Comparison of ENCODE assay signal across 20 cellular contexts in genomic region chr2:207403950-207404349, GRCh38.
DNase-seq lines count a peak whose midpoint lies in the region; TF ChIP-seq lines count a peak whose summit lies in the region.
"Had no signal": no experiment of that assay in that cellular context is flagged by ENCODE, and none has a peak within 500 bp of the region (broad histone marks: within the 10 kb centered on the region; RNA-seq: fewer than 3 reads in every experiment).

No MANE protein-coding gene starts in this region.

- no peak for TF ChIP-seq POLR2A in esophagus muscularis mucosa (IDR thresholded peaks at IDR 0.05; ENCODE audit: low read depth)

- intact Hi-C loops in esophagus muscularis mucosa (cut with DNase I) = no loop called here
- intact Hi-C loops in dorsolateral prefrontal cortex (cut with DNase I) = no loop called here

- H3K4me1 ChIP-seq in esophagus muscularis mucosa (peaks cover 9 to 31% (median 24%) of the 10 kb centered on the region in 4 donors), SJCRH30 (peaks cover 4% of the 10 kb centered on the region; the same call in 1 of the 2 replicates)

- TF ChIP-seq EP300 in esophagus muscularis mucosa (IDR thresholded peaks at IDR 0.05) = peak; percentile 25

- 50% methylated on average over 3 of the region's 3 CpGs for WGBS in esophagus muscularis mucosa

- TF ChIP-seq CTCF in esophagus muscularis mucosa (IDR thresholded peaks at IDR 0.05) (no peak), dorsolateral prefrontal cortex (IDR thresholded peaks at IDR 0.05 in 54 of 56, conservative IDR thresholded peaks at IDR 0.05 in 2 of 56; ENCODE audit: low read depth in 1 of 56, partially characterized antibody in 56 of 56) (no peak)

- no peaks in the 10 kb centered on the region for H3K36me3 ChIP-seq in esophagus muscularis mucosa
- H3K36me3 ChIP-seq in SJCRH30 = no peaks in the 10 kb centered on the region
- H3K36me3 ChIP-seq: neutrophil, thyroid gland had no signal

- peak; percentile 94 for DNase-seq in DMS79 treated with DMSO at 0.1 percent for 48 hours (lab: John Stamatoyannopoulos, UW)
- DNase-seq in NCI-H2029 treated with DMSO at 0.1 percent for 48 hours (lab: John Stamatoyannopoulos, UW) = peak; percentile 98
- DNase-seq in NCI-H446 treated with DMSO at 0.1 percent for 48 hours (lab: John Stamatoyannopoulos, UW) = peak; percentile 99
- DNase-seq in esophagus muscularis mucosa (ENCODE audit: extremely low spot score) = no peak
- no peak for DNase-seq in NK-92 treated with Interleukin-12 subunit alpha and Interleukin-12 subunit beta, amount 100 ng/mL, for 24 hours (lab: John Stamatoyannopoulos, UW)
- DNase-seq in dorsolateral prefrontal cortex = no peak
- DNase-seq in SJCRH30 = no peak
- DNase-seq: activated CD8-positive, alpha-beta T cell treated with anti-CD3 and anti-CD28 coated beads for 36 hours; activated effector memory CD4-positive, alpha-beta T cell treated with anti-CD3 and anti-CD28 coated beads, Interleukin-2, amount 50 U/mL, for 16 hours; activated naive CD8-positive, alpha-beta T cell treated with anti-CD3 and anti-CD28 coated beads, Interleukin-2, amount 10 ng/mL, durations not matched to agents 7 days and 5 days; activated T-cell treated with anti-CD3 and anti-CD28 coated beads for 4 hours; cerebellar nuclear complex; left cardiac atrium; mesendoderm; SHP77 treated with DMSO at 0.1 percent for 48 hours; stimulated activated naive CD8-positive, alpha-beta T cell treated with anti-CD3 and anti-CD28 coated beads, Interleukin-15, amount 100 ng/mL, for 72 hours; SW 1271; T1000; thyroid gland had no signal

- no peaks in the 10 kb centered on the region for H3K27me3 ChIP-seq in esophagus muscularis mucosa
- H3K27me3 ChIP-seq in dorsolateral prefrontal cortex = no peaks in the 10 kb centered on the region
- no peaks in the 10 kb centered on the region for H3K27me3 ChIP-seq in SJCRH30
- H3K27me3 ChIP-seq: neutrophil, thyroid gland had no signal

- H3K4me3 ChIP-seq in esophagus muscularis mucosa (no peak overlapping the region), dorsolateral prefrontal cortex (no peak overlapping the region), SJCRH30 (no peak overlapping the region)
- H3K4me3 ChIP-seq: thyroid gland had no signal

- H3K9me3 ChIP-seq in esophagus muscularis mucosa = no peaks in the 10 kb centered on the region
- H3K9me3 ChIP-seq in SJCRH30 (replicated peaks) = no peaks in the 10 kb centered on the region
- H3K9me3 ChIP-seq: neutrophil, thyroid gland had no signal

- H3K27ac ChIP-seq in esophagus muscularis mucosa (replicated peaks in 1 of 4) (peak overlapping the region in 1 of 4 donors; percentile 52), dorsolateral prefrontal cortex (no peak overlapping the region), SJCRH30 (no peak overlapping the region)
- H3K27ac ChIP-seq: neutrophil, thyroid gland had no signal

Comparison
In these comparisons a context has a peak if more than half of its experiments do, and no peak if none do; other contexts are left out.
1. DNase-seq: peak in DMS79 treated with DMSO at 0.1 percent for 48 hours (single experiment), NCI-H2029 treated with DMSO at 0.1 percent for 48 hours (single experiment) and NCI-H446 treated with DMSO at 0.1 percent for 48 hours (single experiment); none in esophagus muscularis mucosa (single experiment), NK-92 treated with Interleukin-12 subunit alpha and Interleukin-12 subunit beta, amount 100 ng/mL, for 24 hours (single experiment), dorsolateral prefrontal cortex (0 of 10) and SJCRH30 (0 of 2).